ENCODE assay signal across 3 cellular contexts in the genomic region with DNA sequence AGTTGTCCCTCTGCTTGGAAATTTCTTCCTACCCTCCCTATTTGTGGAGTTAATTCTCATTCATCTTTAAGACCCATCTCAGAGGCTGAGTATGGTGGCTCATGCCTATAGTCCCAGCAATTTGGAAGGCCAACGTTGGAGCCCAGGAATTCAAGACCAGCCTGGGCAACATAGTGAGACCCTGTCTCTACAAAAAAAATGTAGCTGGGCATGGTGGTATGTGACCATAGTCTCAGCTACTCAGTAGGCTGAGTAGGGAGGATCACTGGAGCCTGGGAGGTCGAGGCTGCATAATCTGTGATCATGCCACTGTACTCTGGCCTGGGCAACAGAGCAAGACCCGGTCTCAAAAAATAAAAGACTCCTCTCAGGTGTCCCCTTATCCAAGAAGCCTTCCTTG.
"Had no signal": no experiment of that assay in that cellular context is flagged by ENCODE, and none has a peak within 500 bp of the region (broad histone marks: within the 10 kb centered on the region; RNA-seq: fewer than 3 reads in every experiment).

No MANE protein-coding gene starts in this region.

- DNase-seq: GDM1, GF-D8 had no signal

- ATAC-seq: GM12878 had no signal

- H3K4me3 ChIP-seq: GM12878 had no signal
